Comparison of ENCODE assay signal across 10 cellular contexts in genomic region chr10:69320521-69320920, GRCh38.
DNase-seq lines count a peak whose midpoint lies in the region; ATAC-seq and TF ChIP-seq lines count a peak whose summit lies in the region.
"Had no signal": no experiment of that assay in that cellular context is flagged by ENCODE, and none has a peak within 500 bp of the region (broad histone marks: within the 10 kb centered on the region; RNA-seq: fewer than 3 reads in every experiment).

No MANE protein-coding gene starts in this region.

- no peak for DNase-seq in GM12865 (ENCODE audit: low read depth)
- DNase-seq in RWPE2 (ENCODE audit: low spot score): no peak
- DNase-seq in fibroblast of pulmonary artery (ENCODE audit: low read depth): no peak
- no peak for DNase-seq in skeletal muscle cell (ENCODE audit: low read depth)
- no peak for DNase-seq in NCI-H2107 treated with DMSO at 0.1 percent for 48 hours (lab: John Stamatoyannopoulos, UW; ENCODE audit: unreplicated experiment)
- no peak for DNase-seq in UCSD-AML1 (lab: John Stamatoyannopoulos, UW; ENCODE audit: unreplicated experiment)
- no peak for DNase-seq in NCI-H187 treated with DMSO at 0.1 percent for 48 hours (lab: John Stamatoyannopoulos, UW)
- DNase-seq: activated CD4-positive, alpha-beta T cell treated with anti-CD3 and anti-CD28 coated beads for 48 hours; pancreas had no signal

- TF ChIP-seq CTCF in GM12865 (IDR thresholded peaks at IDR 0.05; ENCODE audit: insufficient read depth, low read depth, low read length, missing control alignments) (no peak), RWPE2 (IDR thresholded peaks at IDR 0.05; ENCODE audit: poor library complexity, severe bottlenecking) (no peak), fibroblast of pulmonary artery (IDR thresholded peaks at IDR 0.05; ENCODE audit: low read length, missing control alignments) (no peak)

- H3K9me3 ChIP-seq in RWPE2 (ENCODE audit: severe bottlenecking): no peaks in the 10 kb centered on the region
- H3K9me3 ChIP-seq: pancreas had no signal

- peaks cover 47% of the 10 kb centered on the region for H3K4me1 ChIP-seq in RWPE2 (ENCODE audit: insufficient read depth, poor library complexity, severe bottlenecking)

- ATAC-seq in RWPE2 (ENCODE audit: low read depth): no peak
- ATAC-seq in HG03045 (IDR thresholded peaks at IDR 0.05; ENCODE audit: unreplicated experiment): no peak
- ATAC-seq: pancreas had no signal

- peak overlapping the region; percentile 94 for H3K4me3 ChIP-seq in GM12865 (ENCODE audit: low read depth, low read length)
- no peak overlapping the region for H3K4me3 ChIP-seq in RWPE2 (ENCODE audit: severe bottlenecking)
- H3K4me3 ChIP-seq in fibroblast of pulmonary artery (replicated peaks; ENCODE audit: low read depth, low read length): peak overlapping the region; percentile 96
- peak overlapping the region; percentile 97 for H3K4me3 ChIP-seq in skeletal muscle cell (ENCODE audit: low read depth, low read length)

- peaks cover 7% of the 10 kb centered on the region; the same call in 1 of the 2 replicates for H3K36me3 ChIP-seq in RWPE2 (ENCODE audit: low read depth)
- H3K36me3 ChIP-seq: pancreas had no signal

- H3K27ac ChIP-seq in RWPE2 (ENCODE audit: poor library complexity, severe bottlenecking): peak overlapping the region; percentile 84

- H3K27me3 ChIP-seq in RWPE2 (ENCODE audit: insufficient read depth, poor library complexity, severe bottlenecking): no peaks in the 10 kb centered on the region
- H3K27me3 ChIP-seq: pancreas had no signal
